ENCODE assay signal across 1 cellular context in the genomic region with DNA sequence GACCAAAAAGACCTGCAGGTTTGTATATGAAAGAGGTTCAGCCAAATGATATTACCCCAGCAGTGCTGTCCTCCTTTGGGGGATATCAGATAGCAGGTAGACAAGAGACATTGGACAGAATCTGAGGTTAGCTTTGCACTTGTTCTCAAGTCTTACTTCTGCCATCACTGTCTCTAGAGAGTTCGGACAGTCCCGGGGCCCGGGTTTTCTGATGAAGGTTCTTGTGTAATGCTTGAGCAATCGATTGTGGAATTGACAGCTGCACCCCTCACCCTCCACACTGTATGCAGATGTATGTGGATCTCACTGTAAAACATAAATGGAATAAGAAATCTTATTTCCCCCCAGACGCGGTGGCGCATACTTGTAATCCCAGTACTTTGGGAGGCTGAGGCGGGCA.
TF ChIP-seq lines count a peak whose summit lies in the region.

No MANE protein-coding gene starts in this region.

TF ChIP-seq in GM23338, 12 proteins besides CTCF, POLR2A, EP300 and RAD21 (continued from another document):
- TF ChIP-seq ZNF462 (CRISPR knock-in tag; IDR thresholded peaks at IDR 0.05) (no peak), CREB1 (CRISPR knock-in tag; IDR thresholded peaks at IDR 0.05; ENCODE audit: low read depth) (no peak)
TF ChIP-seq in GM23338: peak in this region for 0.
